ENCODE assay signal across 11 cellular contexts in genomic region chr5:74016373-74016772, GRCh38.
DNase-seq lines count a peak whose midpoint lies in the region; ATAC-seq, FAIRE-seq and TF ChIP-seq lines count a peak whose summit lies in the region.
"Had no signal": no experiment of that assay in that cellular context is flagged by ENCODE, and none has a peak within 500 bp of the region (broad histone marks: within the 10 kb centered on the region; RNA-seq: fewer than 3 reads in every experiment).

No MANE protein-coding gene starts in this region.

- no peaks in the 10 kb centered on the region for H3K27me3 Mint-ChIP-seq in glutamatergic neuron (ENCODE audit: unreplicated experiment)
- peaks cover 9% of the 10 kb centered on the region for H3K27me3 Mint-ChIP-seq in activated CD8-positive, alpha-beta memory T cell treated with anti-CD3 and anti-CD28 coated beads, Interleukin-2, amount 10 ng/mL, durations not matched to agents 7 days and 5 days

- no peak overlapping the region for H3K9ac ChIP-seq in DND-41 (ENCODE audit: low read depth, low read length)
- H3K9ac ChIP-seq: parathyroid adenoma had no signal

- H3K27me3 ChIP-seq in DND-41 (ENCODE audit: insufficient read depth, low read length, poor library complexity) = no peaks in the 10 kb centered on the region
- H3K27me3 ChIP-seq: left lung had no signal

- no peak for FAIRE-seq in frontal cortex (lab: Jason Lieb, UNC)

- TF ChIP-seq CTCF in DND-41 (IDR thresholded peaks at IDR 0.05; ENCODE audit: borderline replicate concordance, extremely low read depth, low read length, poor library complexity, severe bottlenecking) (peak; percentile 30), RWPE1 (conservative IDR thresholded peaks at IDR 0.05; ENCODE audit: low read depth) (no peak), glutamatergic neuron (IDR thresholded peaks at IDR 0.05; ENCODE audit: partially characterized antibody, unreplicated experiment) (peak; percentile 18)

- H3K36me3 ChIP-seq in DND-41 (ENCODE audit: insufficient read depth, low read length) = no peaks in the 10 kb centered on the region
- H3K36me3 ChIP-seq: left lung had no signal

- no peak overlapping the region for H3K27ac Mint-ChIP-seq in glutamatergic neuron (ENCODE audit: unreplicated experiment)
- H3K27ac Mint-ChIP-seq in activated CD8-positive, alpha-beta memory T cell treated with anti-CD3 and anti-CD28 coated beads, Interleukin-2, amount 10 ng/mL, durations not matched to agents 7 days and 5 days = no peak overlapping the region

- no peak overlapping the region for H3K27ac ChIP-seq in DND-41 (ENCODE audit: low read length)
- peak overlapping the region; percentile 83 for H3K27ac ChIP-seq in RWPE1
- H3K27ac ChIP-seq: left lung, parathyroid adenoma had no signal

- peaks cover 4% of the 10 kb centered on the region for H3K9me3 Mint-ChIP-seq in glutamatergic neuron (ENCODE audit: unreplicated experiment)
- H3K9me3 Mint-ChIP-seq in activated CD8-positive, alpha-beta memory T cell treated with anti-CD3 and anti-CD28 coated beads, Interleukin-2, amount 10 ng/mL, durations not matched to agents 7 days and 5 days (ENCODE audit: low read depth) = no peaks in the 10 kb centered on the region

- CTCF ChIA-PET in RWPE1 (lab: Yijun Ruan, JAX) = interaction anchor here (0.5 to 1.1 kb wide), 4 partner anchors 11 to 746 kb away, joined by 3 to 4 read pairs (median 3); no protein-coding TSS in a partner anchor
- CTCF ChIA-PET in activated CD8-positive, alpha-beta memory T cell treated with anti-CD3 and anti-CD28 coated beads, Interleukin-2, amount 10 ng/mL, durations not matched to agents 7 days and 5 days (lab: Charles Lee) = no interaction called here

- H3K36me3 Mint-ChIP-seq in glutamatergic neuron (ENCODE audit: unreplicated experiment) = peaks cover 5% of the 10 kb centered on the region
- no peaks in the 10 kb centered on the region for H3K36me3 Mint-ChIP-seq in activated CD8-positive, alpha-beta memory T cell treated with anti-CD3 and anti-CD28 coated beads, Interleukin-2, amount 10 ng/mL, durations not matched to agents 7 days and 5 days

- POLR2A ChIA-PET in RWPE1 (lab: Yijun Ruan, JAX; ENCODE audit: low non-redundant PET) = no interaction called here

- no peaks in the 10 kb centered on the region for H4K20me1 ChIP-seq in DND-41 (ENCODE audit: insufficient read depth, low read length)

- no peak overlapping the region for H3K4me2 ChIP-seq in DND-41 (ENCODE audit: insufficient read depth, low read length)

- no peak overlapping the region for H3K4me3 Mint-ChIP-seq in glutamatergic neuron (ENCODE audit: unreplicated experiment)
- no peak overlapping the region for H3K4me3 Mint-ChIP-seq in activated CD8-positive, alpha-beta memory T cell treated with anti-CD3 and anti-CD28 coated beads, Interleukin-2, amount 10 ng/mL, durations not matched to agents 7 days and 5 days

- H3K4me3 ChIP-seq in DND-41 (ENCODE audit: low read depth in 1 of 2, low read length in 2 of 2) = no peak overlapping the region
- H3K4me3 ChIP-seq: left lung had no signal

- DNase-seq in DND-41 (peak; percentile 5), RWPE1 (ENCODE audit: low spot score) (no peak), glutamatergic neuron (no peak), GM03348 (ENCODE audit: low spot score) (no peak), frontal cortex (ENCODE audit: low spot score in 2 of 2) (no peak)
- DNase-seq in activated CD8-positive, alpha-beta memory T cell treated with anti-CD3 and anti-CD28 coated beads, Interleukin-2, amount 10 ng/mL, durations not matched to agents 7 days and 5 days = no peak
- DNase-seq: activated naive CD4-positive, alpha-beta T cell treated with anti-CD3 and anti-CD28 coated beads, Interleukin-2, amount 50 U/mL, for 16 hours; left lung had no signal

- H3K4me1 ChIP-seq in DND-41 (ENCODE audit: insufficient read depth, low read length) = no peaks in the 10 kb centered on the region
- H3K4me1 ChIP-seq: parathyroid adenoma had no signal

- H3K9me3 ChIP-seq in DND-41 (ENCODE audit: insufficient read depth, low read length, severe bottlenecking) = no peaks in the 10 kb centered on the region
- H3K9me3 ChIP-seq: left lung had no signal

- no peaks in the 10 kb centered on the region for H3K4me1 Mint-ChIP-seq in glutamatergic neuron (ENCODE audit: low read depth, unreplicated experiment)
- no peaks in the 10 kb centered on the region for H3K4me1 Mint-ChIP-seq in activated CD8-positive, alpha-beta memory T cell treated with anti-CD3 and anti-CD28 coated beads, Interleukin-2, amount 10 ng/mL, durations not matched to agents 7 days and 5 days

- no peak overlapping the region for H2AFZ ChIP-seq in DND-41 (ENCODE audit: low read depth, low read length)
- H2AFZ ChIP-seq: parathyroid adenoma had no signal

- no peaks in the 10 kb centered on the region for H3K79me2 ChIP-seq in DND-41 (ENCODE audit: insufficient read depth, low read length)
- H3K79me2 ChIP-seq: parathyroid adenoma had no signal

- ATAC-seq in DND-41 (ENCODE audit: insufficient read depth, low read depth) = 0 out of 3 replicates have a peak, but pooled peaks have one; percentile 55
- peak; percentile 49 for ATAC-seq in GM21825 (IDR thresholded peaks at IDR 0.05; ENCODE audit: unreplicated experiment)
- no peak for ATAC-seq in activated CD8-positive, alpha-beta memory T cell treated with anti-CD3 and anti-CD28 coated beads, Interleukin-2, amount 10 ng/mL, durations not matched to agents 7 days and 5 days
- no peak for ATAC-seq in HG02571 (IDR thresholded peaks at IDR 0.05; ENCODE audit: unreplicated experiment)
- ATAC-seq: left lung had no signal

Comparison
In these comparisons a context has a peak if more than half of its experiments do, and no peak if none do; other contexts are left out.
1. ATAC-seq: peak in DND-41 (single experiment) and GM21825 (single experiment); none in activated CD8-positive, alpha-beta memory T cell treated with anti-CD3 and anti-CD28 coated beads, Interleukin-2, amount 10 ng/mL, durations not matched to agents 7 days and 5 days (single experiment) and HG02571 (single experiment).